ENCODE assay signal across 1 cellular context in genomic region chr1:56958526-56958925, GRCh38.
TF ChIP-seq lines count a peak whose summit lies in the region.

No MANE protein-coding gene starts in this region.

TF ChIP-seq in IMR-90, 13 proteins besides CTCF, POLR2A, EP300 and RAD21 (continued from another document):
- TF ChIP-seq USF2 (IDR thresholded peaks at IDR 0.05; ENCODE audit: low read depth, low read length): no peak
- no peak for TF ChIP-seq MXI1 (IDR thresholded peaks at IDR 0.05; ENCODE audit: borderline replicate concordance, low read depth, low read length)
- no peak for TF ChIP-seq BHLHE40 (IDR thresholded peaks at IDR 0.05; ENCODE audit: low read depth, low read length)
- no peak for TF ChIP-seq RCOR1 (IDR thresholded peaks at IDR 0.05; ENCODE audit: insufficient replicate concordance, low read length)
- no peak for TF ChIP-seq SMC3 (IDR thresholded peaks at IDR 0.05; ENCODE audit: low read depth, low read length)
- peak; percentile 63 for TF ChIP-seq CEBPB (IDR thresholded peaks at IDR 0.05; ENCODE audit: low read depth, low read length)
